In genomic region chr3:128770387-128770786, GRCh38 we compare ENCODE assay signal across 12 cellular contexts. TPM values are rescaled to one million over a fixed set of nuclear protein-coding genes. Genes with fewer than 3 reads are reported as not detected.
DNase-seq lines count a peak whose midpoint lies in the region; ATAC-seq and TF ChIP-seq lines count a peak whose summit lies in the region.
"Had no signal": no experiment of that assay in that cellular context is flagged by ENCODE, and none has a peak within 500 bp of the region (broad histone marks: within the 10 kb centered on the region; RNA-seq: fewer than 3 reads in every experiment).

No MANE protein-coding gene starts in this region.

- DNase-seq in activated CD4-positive, alpha-beta T cell treated with anti-CD3 and anti-CD28 coated beads for 36 hours, result no peak
- DNase-seq in activated CD4-positive, alpha-beta T cell treated with anti-CD3 and anti-CD28 coated beads for 1 hour, result no peak
- DNase-seq in stimulated activated naive CD8-positive, alpha-beta T cell treated with anti-CD3 and anti-CD28 coated beads, Interleukin-15, amount 100 ng/mL, for 72 hours, result no peak
- DNase-seq in naive thymus-derived CD8-positive, alpha-beta T cell, result no peak
- DNase-seq in endothelial cell (ENCODE audit: low spot score), result no peak
- DNase-seq: H7, IMR-90, NCI-H2029, NCI-H510A had no signal

- H3K4me1 Mint-ChIP-seq in activated CD4-positive, alpha-beta T cell treated with anti-CD3 and anti-CD28 coated beads for 36 hours, result peaks cover 59% of the 10 kb centered on the region
- H3K4me1 Mint-ChIP-seq in stimulated activated naive CD8-positive, alpha-beta T cell treated with anti-CD3 and anti-CD28 coated beads, Interleukin-15, Interleukin-2, amounts not matched to agents 100 ng/mL and 50 ng/mL, for 24 hours (ENCODE audit: low read depth), result peaks cover 64% of the 10 kb centered on the region
- peaks cover 55% of the 10 kb centered on the region for H3K4me1 Mint-ChIP-seq in stimulated activated naive CD8-positive, alpha-beta T cell treated with anti-CD3 and anti-CD28 coated beads, Interleukin-15, amount 100 ng/mL, for 72 hours
- H3K4me1 Mint-ChIP-seq in naive thymus-derived CD8-positive, alpha-beta T cell, result peaks cover 39 to 79% (median 74%) of the 10 kb centered on the region in 4 donors
- H3K4me1 Mint-ChIP-seq in stimulated activated memory B cell treated with anti-CD40 and anti-IgM and Interleukin-4, amounts not matched to agents 10 μg/mL and 1 μg/mL and 100 μg/mL, for 72 hours, result peaks cover 70% of the 10 kb centered on the region
- peaks cover 11% of the 10 kb centered on the region for H3K4me1 Mint-ChIP-seq in endothelial cell (ENCODE audit: unreplicated experiment)

- H3K27me3 Mint-ChIP-seq in activated CD4-positive, alpha-beta T cell treated with anti-CD3 and anti-CD28 coated beads for 36 hours, result no peaks in the 10 kb centered on the region
- H3K27me3 Mint-ChIP-seq in stimulated activated naive CD8-positive, alpha-beta T cell treated with anti-CD3 and anti-CD28 coated beads, Interleukin-15, Interleukin-2, amounts not matched to agents 100 ng/mL and 50 ng/mL, for 24 hours, result no peaks in the 10 kb centered on the region
- no peaks in the 10 kb centered on the region for H3K27me3 Mint-ChIP-seq in stimulated activated naive CD8-positive, alpha-beta T cell treated with anti-CD3 and anti-CD28 coated beads, Interleukin-15, amount 100 ng/mL, for 72 hours
- no peaks in the 10 kb centered on the region for H3K27me3 Mint-ChIP-seq in naive thymus-derived CD8-positive, alpha-beta T cell
- no peaks in the 10 kb centered on the region for H3K27me3 Mint-ChIP-seq in stimulated activated memory B cell treated with anti-CD40 and anti-IgM and Interleukin-4, amounts not matched to agents 10 μg/mL and 1 μg/mL and 100 μg/mL, for 72 hours
- no peaks in the 10 kb centered on the region for H3K27me3 Mint-ChIP-seq in endothelial cell (ENCODE audit: unreplicated experiment)

- H3K36me3 Mint-ChIP-seq in activated CD4-positive, alpha-beta T cell treated with anti-CD3 and anti-CD28 coated beads for 36 hours (ENCODE audit: low read depth), result peaks cover 24% of the 10 kb centered on the region
- peaks cover 43% of the 10 kb centered on the region for H3K36me3 Mint-ChIP-seq in stimulated activated naive CD8-positive, alpha-beta T cell treated with anti-CD3 and anti-CD28 coated beads, Interleukin-15, Interleukin-2, amounts not matched to agents 100 ng/mL and 50 ng/mL, for 24 hours (ENCODE audit: low read depth)
- peaks cover 5 to 19% (median 18%) of the 10 kb centered on the region in 3 donors for H3K36me3 Mint-ChIP-seq in naive thymus-derived CD8-positive, alpha-beta T cell
- H3K36me3 Mint-ChIP-seq in stimulated activated memory B cell treated with anti-CD40 and anti-IgM and Interleukin-4, amounts not matched to agents 10 μg/mL and 1 μg/mL and 100 μg/mL, for 72 hours, result peaks cover 20% of the 10 kb centered on the region
- peaks cover 8% of the 10 kb centered on the region for H3K36me3 Mint-ChIP-seq in endothelial cell (ENCODE audit: low read depth, unreplicated experiment)

- intact Hi-C loops in activated CD4-positive, alpha-beta T cell treated with anti-CD3 and anti-CD28 coated beads for 36 hours (cut with DNase I, micrococcal nuclease), result no loop called here

- H3K27ac Mint-ChIP-seq in activated CD4-positive, alpha-beta T cell treated with anti-CD3 and anti-CD28 coated beads for 36 hours, result peak overlapping the region; percentile 10
- H3K27ac Mint-ChIP-seq in stimulated activated naive CD8-positive, alpha-beta T cell treated with anti-CD3 and anti-CD28 coated beads, Interleukin-15, Interleukin-2, amounts not matched to agents 100 ng/mL and 50 ng/mL, for 24 hours, result peak overlapping the region; percentile 51
- no peak overlapping the region for H3K27ac Mint-ChIP-seq in stimulated activated naive CD8-positive, alpha-beta T cell treated with anti-CD3 and anti-CD28 coated beads, Interleukin-15, amount 100 ng/mL, for 72 hours
- H3K27ac Mint-ChIP-seq in naive thymus-derived CD8-positive, alpha-beta T cell, result peak overlapping the region in 7 of 10 donors; percentile 18 to 62 (median 45)
- no peak overlapping the region for H3K27ac Mint-ChIP-seq in stimulated activated memory B cell treated with anti-CD40 and anti-IgM and Interleukin-4, amounts not matched to agents 10 μg/mL and 1 μg/mL and 100 μg/mL, for 72 hours
- no peak overlapping the region for H3K27ac Mint-ChIP-seq in endothelial cell (ENCODE audit: unreplicated experiment)

- TF ChIP-seq CTCF in endothelial cell (IDR thresholded peaks at IDR 0.05; ENCODE audit: unreplicated experiment), result no peak

- H3K9me3 Mint-ChIP-seq in activated CD4-positive, alpha-beta T cell treated with anti-CD3 and anti-CD28 coated beads for 36 hours (ENCODE audit: low read depth), result no peaks in the 10 kb centered on the region
- no peaks in the 10 kb centered on the region for H3K9me3 Mint-ChIP-seq in stimulated activated naive CD8-positive, alpha-beta T cell treated with anti-CD3 and anti-CD28 coated beads, Interleukin-15, Interleukin-2, amounts not matched to agents 100 ng/mL and 50 ng/mL, for 24 hours
- H3K9me3 Mint-ChIP-seq in stimulated activated naive CD8-positive, alpha-beta T cell treated with anti-CD3 and anti-CD28 coated beads, Interleukin-15, amount 100 ng/mL, for 72 hours, result no peaks in the 10 kb centered on the region
- H3K9me3 Mint-ChIP-seq in naive thymus-derived CD8-positive, alpha-beta T cell, result no peaks in the 10 kb centered on the region
- H3K9me3 Mint-ChIP-seq in stimulated activated memory B cell treated with anti-CD40 and anti-IgM and Interleukin-4, amounts not matched to agents 10 μg/mL and 1 μg/mL and 100 μg/mL, for 72 hours, result no peaks in the 10 kb centered on the region
- H3K9me3 Mint-ChIP-seq in endothelial cell (ENCODE audit: unreplicated experiment), result no peaks in the 10 kb centered on the region

- CTCF ChIA-PET in activated CD4-positive, alpha-beta T cell treated with anti-CD3 and anti-CD28 coated beads for 36 hours (lab: Charles Lee), result interaction anchor here (0.6 to 1.6 kb wide), 5 partner anchors 11 to 105 kb away, joined by 3 to 5 read pairs (median 4); no protein-coding TSS in a partner anchor

- POLR2A ChIA-PET in activated CD4-positive, alpha-beta T cell treated with anti-CD3 and anti-CD28 coated beads for 36 hours (lab: Charles Lee), result no interaction called here
- POLR2A ChIA-PET in naive thymus-derived CD8-positive, alpha-beta T cell (lab: Charles Lee), result interaction anchor here (1.2 kb wide), 1 partner anchor 90 kb away, joined by 3 read pairs; no protein-coding TSS in a partner anchor

- H3K4me3 Mint-ChIP-seq in activated CD4-positive, alpha-beta T cell treated with anti-CD3 and anti-CD28 coated beads for 36 hours, result no peak overlapping the region
- no peak overlapping the region for H3K4me3 Mint-ChIP-seq in stimulated activated naive CD8-positive, alpha-beta T cell treated with anti-CD3 and anti-CD28 coated beads, Interleukin-15, Interleukin-2, amounts not matched to agents 100 ng/mL and 50 ng/mL, for 24 hours
- no peak overlapping the region for H3K4me3 Mint-ChIP-seq in stimulated activated naive CD8-positive, alpha-beta T cell treated with anti-CD3 and anti-CD28 coated beads, Interleukin-15, amount 100 ng/mL, for 72 hours
- peak overlapping the region in 2 of 10 donors; percentile 27 to 30 for H3K4me3 Mint-ChIP-seq in naive thymus-derived CD8-positive, alpha-beta T cell
- H3K4me3 Mint-ChIP-seq in stimulated activated memory B cell treated with anti-CD40 and anti-IgM and Interleukin-4, amounts not matched to agents 10 μg/mL and 1 μg/mL and 100 μg/mL, for 72 hours, result no peak overlapping the region
- H3K4me3 Mint-ChIP-seq in endothelial cell (ENCODE audit: unreplicated experiment), result no peak overlapping the region

- ATAC-seq in activated CD4-positive, alpha-beta T cell treated with anti-CD3 and anti-CD28 coated beads for 36 hours, result no peak
- ATAC-seq in stimulated activated naive CD8-positive, alpha-beta T cell treated with anti-CD3 and anti-CD28 coated beads, Interleukin-15, amount 100 ng/mL, for 72 hours, result no peak
- no peak for ATAC-seq in naive thymus-derived CD8-positive, alpha-beta T cell
- ATAC-seq in stimulated activated memory B cell treated with anti-CD40 and anti-IgM and Interleukin-4, amounts not matched to agents 10 μg/mL and 1 μg/mL and 100 μg/mL, for 72 hours, result no peak
- no peak for ATAC-seq in HG02759 (IDR thresholded peaks at IDR 0.05; ENCODE audit: unreplicated experiment)

RNA-seq across cellular contexts. Expression of gene RAB7A, which starts 44.4 kb away (rescaled TPM):
- 100 to 1,000 TPM; 297 to 534 TPM for total RNA-seq in activated CD4-positive, alpha-beta T cell treated with anti-CD3 and anti-CD28 coated beads for 36 hours
- 100 to 1,000 TPM; 140 to 152 TPM for total RNA-seq in naive thymus-derived CD8-positive, alpha-beta T cell
- 100 to 1,000 TPM; 177 to 200 (median 185) TPM for polyA plus RNA-seq in naive thymus-derived CD8-positive, alpha-beta T cell
- 155 TPM for total RNA-seq in endothelial cell (ENCODE audit: unreplicated experiment)

Comparison
In these comparisons a context has a peak if more than half of its experiments do, and no peak if none do; other contexts are left out.
1. H3K27ac Mint-ChIP-seq: peak in activated CD4-positive, alpha-beta T cell treated with anti-CD3 and anti-CD28 coated beads for 36 hours (single experiment), stimulated activated naive CD8-positive, alpha-beta T cell treated with anti-CD3 and anti-CD28 coated beads, Interleukin-15, Interleukin-2, amounts not matched to agents 100 ng/mL and 50 ng/mL, for 24 hours (single experiment) and naive thymus-derived CD8-positive, alpha-beta T cell (7 of 10); none in stimulated activated naive CD8-positive, alpha-beta T cell treated with anti-CD3 and anti-CD28 coated beads, Interleukin-15, amount 100 ng/mL, for 72 hours (0 of 2), stimulated activated memory B cell treated with anti-CD40 and anti-IgM and Interleukin-4, amounts not matched to agents 10 μg/mL and 1 μg/mL and 100 μg/mL, for 72 hours (single experiment) and endothelial cell (single experiment).